In genomic region chrX:82087699-82088098, GRCh38 we compare ENCODE assay signal across 20 cellular contexts.
DNase-seq lines count a peak whose midpoint lies in the region; ATAC-seq, FAIRE-seq and TF ChIP-seq lines count a peak whose summit lies in the region.
"Had no signal": no experiment of that assay in that cellular context is flagged by ENCODE, and none has a peak within 500 bp of the region (broad histone marks: within the 10 kb centered on the region; RNA-seq: fewer than 3 reads in every experiment).

No MANE protein-coding gene starts in this region.

- H3K9me3 ChIP-seq in pancreas, result no peaks in the 10 kb centered on the region
- peaks cover 4% of the 10 kb centered on the region for H3K9me3 ChIP-seq in mesenchymal stem cell (ENCODE audit: control insufficient read depth, low read length)
- H3K9me3 ChIP-seq: HAP-1, uterus had no signal

- H3K27me3 ChIP-seq in pancreas, result no peaks in the 10 kb centered on the region
- H3K27me3 ChIP-seq in mesenchymal stem cell (ENCODE audit: control insufficient read depth in 1 of 2, insufficient read depth in 1 of 2, low read length in 2 of 2), result no peaks in the 10 kb centered on the region
- H3K27me3 ChIP-seq: ovary had no signal

- H3K36me3 ChIP-seq in pancreas, result no peaks in the 10 kb centered on the region
- H3K36me3 ChIP-seq in mesenchymal stem cell (ENCODE audit: control insufficient read depth in 1 of 2, insufficient read depth in 2 of 2, low read depth in 1 of 2, low read length in 2 of 2), result no peaks in the 10 kb centered on the region
- H3K36me3 ChIP-seq: HAP-1, ovary, uterus had no signal

- no peak overlapping the region for H3K4me2 ChIP-seq in mesenchymal stem cell (ENCODE audit: low read length, poor library complexity, severe bottlenecking)

- H3K18ac ChIP-seq in mesenchymal stem cell (ENCODE audit: low read depth in 1 of 2, low read length in 2 of 2), result no peak overlapping the region

- intact Hi-C loops in pancreas (cut with DNase I), result no loop called here

- no peaks in the 10 kb centered on the region for H3K79me1 ChIP-seq in mesenchymal stem cell (replicated peaks; ENCODE audit: low read length, poor library complexity, severe bottlenecking)

- H2BK120ac ChIP-seq in mesenchymal stem cell (ENCODE audit: low read depth, low read length), result no peak overlapping the region

- FAIRE-seq in pancreas (lab: Jason Lieb, UNC), result no peak
- FAIRE-seq: keratinocyte, RCC 7860 had no signal

- peak in 3 of 4 donors; percentile 66 to 95 (median 75) for ATAC-seq in pancreas

- no peak overlapping the region for H2BK12ac ChIP-seq in mesenchymal stem cell (ENCODE audit: low read length in 2 of 2)

- DNase-seq in DMS153 treated with DMSO at 0.1 percent for 48 hours (lab: John Stamatoyannopoulos, UW; ENCODE audit: unreplicated experiment) (peak; percentile 2), NCI-H2081 treated with DMSO at 0.1 percent for 48 hours (lab: John Stamatoyannopoulos, UW) (peak; percentile 70), epidermal melanocyte (ENCODE audit: insufficient read length, low spot score) (peak; percentile 17), pancreas (peak in 3 of 6 donors; percentile 5 to 36 (median 11)), T-helper 9 cell (no peak), mesenchymal stem cell (no peak), GOT3 (lab: John Stamatoyannopoulos, UW) (no peak)
- DNase-seq in central memory CD4-positive, alpha-beta T cell, result no peak
- DNase-seq: activated CD4-positive, CD25-positive, alpha-beta regulatory T cell treated with anti-CD3 and anti-CD28 coated beads, Interleukin-2, amount 50 U/mL, for 72 hours; activated naive CD4-positive, alpha-beta T cell treated with anti-CD3 and anti-CD28 coated beads for 36 hours; dermis blood vessel endothelial cell; NCI-H146; NCI-H526; stimulated activated CD4-positive, alpha-beta T cell treated with anti-CD3 and anti-CD28 coated beads, Interleukin-12 subunit alpha, Interleukin-12 subunit beta, amount 100 ng/mL, for 4 hours; stimulated activated naive CD4-positive, alpha-beta T cell; uterus had no signal

- H3K14ac ChIP-seq in mesenchymal stem cell (ENCODE audit: low read length in 2 of 2), result no peak overlapping the region

- no peak overlapping the region for H2BK15ac ChIP-seq in mesenchymal stem cell (ENCODE audit: low read depth, poor library complexity, severe bottlenecking)

- no peak overlapping the region for H2AK5ac ChIP-seq in mesenchymal stem cell (ENCODE audit: low read length, severe bottlenecking)

- H3K23ac ChIP-seq in mesenchymal stem cell (ENCODE audit: low read length in 2 of 2), result no peak overlapping the region

- H3K9ac ChIP-seq in mesenchymal stem cell (ENCODE audit: low read length), result no peak overlapping the region

- H3K4me1 ChIP-seq in pancreas (no peaks in the 10 kb centered on the region), mesenchymal stem cell (ENCODE audit: control insufficient read depth, insufficient read depth, low read depth, low read length) (no peaks in the 10 kb centered on the region)
- H3K4me1 ChIP-seq: HAP-1, uterus had no signal

- H2BK5ac ChIP-seq in mesenchymal stem cell (ENCODE audit: low read depth, low read length, poor library complexity, severe bottlenecking), result no peak overlapping the region

- WGBS in pancreas, 2 donors, result 5 to 8% methylated on average over 3 of the region's 3 CpGs
- 45% methylated on average over 3 of the region's 3 CpGs for WGBS in mesenchymal stem cell

- H2AFZ ChIP-seq in mesenchymal stem cell (ENCODE audit: low read depth, low read length), result no peak overlapping the region

- no peak overlapping the region for H3K4me3 ChIP-seq in pancreas
- H3K4me3 ChIP-seq in mesenchymal stem cell (ENCODE audit: insufficient read depth in 1 of 2, low read depth in 1 of 2, low read length in 2 of 2), result no peak overlapping the region
- H3K4me3 ChIP-seq: HAP-1, ovary, uterus had no signal

- H4K91ac ChIP-seq in mesenchymal stem cell (ENCODE audit: low read length), result no peak overlapping the region

- no peak overlapping the region for H3K27ac ChIP-seq in pancreas
- no peak overlapping the region for H3K27ac ChIP-seq in mesenchymal stem cell (ENCODE audit: low read length, poor library complexity, severe bottlenecking)
- H3K27ac ChIP-seq: ovary, uterus had no signal

- H4K8ac ChIP-seq in mesenchymal stem cell (ENCODE audit: low read length), result no peak overlapping the region

- no peak overlapping the region for H3K4ac ChIP-seq in mesenchymal stem cell (ENCODE audit: low read depth in 1 of 2, low read length in 2 of 2)

- no peak for TF ChIP-seq CTCF in pancreas (IDR thresholded peaks at IDR 0.05)

Comparison
In these comparisons a context has a peak if more than half of its experiments do, and no peak if none do; other contexts are left out.
1. DNase-seq: peak in DMS153 treated with DMSO at 0.1 percent for 48 hours (single experiment), NCI-H2081 treated with DMSO at 0.1 percent for 48 hours (single experiment) and epidermal melanocyte (single experiment); none in T-helper 9 cell (single experiment), central memory CD4-positive, alpha-beta T cell (single experiment), mesenchymal stem cell (single experiment) and GOT3 (single experiment).